ENCODE assay signal across 16 cellular contexts in the genomic region with DNA sequence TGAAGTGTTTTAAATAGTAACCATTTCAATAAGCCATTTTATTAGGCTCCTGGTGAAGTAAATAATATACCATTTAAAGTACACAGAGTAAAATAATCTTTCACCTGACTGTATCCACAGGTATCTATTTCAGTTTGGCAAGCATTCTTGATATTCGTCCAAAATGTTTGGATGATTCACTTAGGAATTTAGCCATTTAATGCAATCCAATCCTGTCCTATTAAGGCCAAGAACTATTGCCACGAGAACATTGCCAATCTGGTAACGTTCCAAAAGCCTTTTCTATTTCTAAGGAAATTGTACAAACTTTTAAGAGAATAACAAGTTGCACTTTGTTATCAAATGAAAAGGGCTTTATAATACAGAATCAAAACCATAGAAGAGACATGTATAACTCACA.
DNase-seq lines count a peak whose midpoint lies in the region; ATAC-seq and TF ChIP-seq lines count a peak whose summit lies in the region.
"Had no signal": no experiment of that assay in that cellular context is flagged by ENCODE, and none has a peak within 500 bp of the region (broad histone marks: within the 10 kb centered on the region; RNA-seq: fewer than 3 reads in every experiment).

No MANE protein-coding gene starts in this region.

- H3K9me3 Mint-ChIP-seq in MCF 10A (ENCODE audit: unreplicated experiment) = no peaks in the 10 kb centered on the region
- H3K9me3 Mint-ChIP-seq in natural killer cell = no peaks in the 10 kb centered on the region
- H3K9me3 Mint-ChIP-seq: stimulated activated memory B cell treated with anti-CD40 and anti-IgM and Interleukin-4, amounts not matched to agents 10 μg/mL and 1 μg/mL and 100 μg/mL, for 72 hours had no signal

- H3K27me3 Mint-ChIP-seq in MCF 10A (ENCODE audit: insufficient read depth, unreplicated experiment) (no peaks in the 10 kb centered on the region), natural killer cell (ENCODE audit: low read depth in 2 of 2) (peaks cover 18 to 37% of the 10 kb centered on the region in 2 donors)

- no peak overlapping the region for H3K4me3 ChIP-seq in WERI-Rb-1 (ENCODE audit: low read depth, low read length)
- H3K4me3 ChIP-seq: breast epithelium had no signal

- H3K4me3 Mint-ChIP-seq in MCF 10A (ENCODE audit: unreplicated experiment) (no peak overlapping the region), natural killer cell (no peak overlapping the region)
- H3K4me3 Mint-ChIP-seq: activated CD8-positive, alpha-beta T cell treated with anti-CD3 and anti-CD28 coated beads, Interleukin-2, amount 10 ng/mL, durations not matched to agents 7 days and 5 days; stimulated activated memory B cell treated with anti-CD40 and anti-IgM and Interleukin-4, amounts not matched to agents 10 μg/mL and 1 μg/mL and 100 μg/mL, for 72 hours had no signal

- H3K4me1 Mint-ChIP-seq in MCF 10A (ENCODE audit: insufficient read depth, unreplicated experiment) (peaks cover 15% of the 10 kb centered on the region), natural killer cell (peaks cover 8% of the 10 kb centered on the region in 2 donors)
- H3K4me1 Mint-ChIP-seq: stimulated activated memory B cell treated with anti-CD40 and anti-IgM and Interleukin-4, amounts not matched to agents 10 μg/mL and 1 μg/mL and 100 μg/mL, for 72 hours had no signal

- TF ChIP-seq CTCF in MCF 10A (IDR thresholded peaks at IDR 0.05; ENCODE audit: unreplicated experiment) (no peak), natural killer cell (IDR thresholded peaks at IDR 0.05) (no peak), WERI-Rb-1 (IDR thresholded peaks at IDR 0.05; ENCODE audit: low read depth, low read length) (no peak)

- H3K36me3 ChIP-seq in WERI-Rb-1 = no peaks in the 10 kb centered on the region
- H3K36me3 ChIP-seq: breast epithelium had no signal

- intact Hi-C loops in MCF 10A (cut with micrococcal nuclease) = no loop called here
- intact Hi-C loops in natural killer cell (cut with micrococcal nuclease) = no loop called here

- no peak overlapping the region for H3K27ac Mint-ChIP-seq in MCF 10A (ENCODE audit: low read depth, unreplicated experiment)
- no peak overlapping the region for H3K27ac Mint-ChIP-seq in natural killer cell
- H3K27ac Mint-ChIP-seq: activated CD8-positive, alpha-beta T cell treated with anti-CD3 and anti-CD28 coated beads, Interleukin-2, amount 10 ng/mL, durations not matched to agents 7 days and 5 days; stimulated activated memory B cell treated with anti-CD40 and anti-IgM and Interleukin-4, amounts not matched to agents 10 μg/mL and 1 μg/mL and 100 μg/mL, for 72 hours had no signal

- DNase-seq in AG20443 (ENCODE audit: low spot score) (peak; percentile 10), LHCN-M2 (ENCODE audit: low read depth) (peak; percentile 72), MCF 10A (ENCODE audit: unreplicated experiment) (peak; percentile 96), iris pigment epithelial cell (ENCODE audit: low read depth) (peak; percentile 68), GM19238 (ENCODE audit: insufficient read length, low spot score) (no peak), OCI-M2 (lab: John Stamatoyannopoulos, UW; ENCODE audit: unreplicated experiment) (no peak), natural killer cell (no peak), WERI-Rb-1 (no peak)
- DNase-seq: activated CD8-positive, alpha-beta T cell treated with anti-CD3 and anti-CD28 coated beads, Interleukin-2, amount 10 ng/mL, durations not matched to agents 7 days and 5 days; activated gamma-delta T cell; DMS79 treated with DMSO at 0.1 percent for 48 hours; MM.1S; NCI-H510A treated with DMSO at 0.1 percent for 48 hours; stimulated activated CD4-positive, alpha-beta T cell treated with anti-CD3 and anti-CD28 coated beads, Interleukin-4, amount 100 ng/mL, for 24 hours had no signal

- H3K27ac ChIP-seq in WERI-Rb-1 = no peak overlapping the region
- H3K27ac ChIP-seq: breast epithelium had no signal

- POLR2A ChIA-PET in MCF 10A (lab: Yijun Ruan, JAX) = interaction anchor here (1.0 to 1.4 kb wide), 3 partner anchors 9 to 26 kb away, joined by 3 read pairs; no protein-coding TSS in a partner anchor

- no peaks in the 10 kb centered on the region for H3K36me3 Mint-ChIP-seq in MCF 10A (ENCODE audit: insufficient read depth, unreplicated experiment)
- H3K36me3 Mint-ChIP-seq in natural killer cell = peaks cover 10% of the 10 kb centered on the region
- H3K36me3 Mint-ChIP-seq: stimulated activated memory B cell treated with anti-CD40 and anti-IgM and Interleukin-4, amounts not matched to agents 10 μg/mL and 1 μg/mL and 100 μg/mL, for 72 hours had no signal

- BruUV-seq in MCF 10A (replicated peaks; lab: Mats Ljungman, UMichigan) = no TSS peak

- H3K27me3 ChIP-seq in WERI-Rb-1 (ENCODE audit: insufficient read depth, low read depth, severe bottlenecking) = no peaks in the 10 kb centered on the region
- H3K27me3 ChIP-seq: breast epithelium had no signal

- no peaks in the 10 kb centered on the region for H3K9me3 ChIP-seq in WERI-Rb-1 (ENCODE audit: severe bottlenecking)
- H3K9me3 ChIP-seq: breast epithelium had no signal

- CTCF ChIA-PET in MCF 10A (lab: Yijun Ruan, JAX) = no interaction called here

- ATAC-seq in natural killer cell = no peak
- ATAC-seq: activated CD8-positive, alpha-beta T cell treated with anti-CD3 and anti-CD28 coated beads, Interleukin-2, amount 10 ng/mL, durations not matched to agents 7 days and 5 days; stimulated activated memory B cell treated with anti-CD40 and anti-IgM and Interleukin-4, amounts not matched to agents 10 μg/mL and 1 μg/mL and 100 μg/mL, for 72 hours had no signal

Comparison
In these comparisons a context has a peak if more than half of its experiments do, and no peak if none do; other contexts are left out.
1. DNase-seq: peak in AG20443 (single experiment), LHCN-M2 (single experiment), MCF 10A (single experiment) and iris pigment epithelial cell (single experiment); none in GM19238 (single experiment), OCI-M2 (single experiment), natural killer cell (single experiment) and WERI-Rb-1 (single experiment).